ENCODE assay signal across 1 cellular context in the genomic region with DNA sequence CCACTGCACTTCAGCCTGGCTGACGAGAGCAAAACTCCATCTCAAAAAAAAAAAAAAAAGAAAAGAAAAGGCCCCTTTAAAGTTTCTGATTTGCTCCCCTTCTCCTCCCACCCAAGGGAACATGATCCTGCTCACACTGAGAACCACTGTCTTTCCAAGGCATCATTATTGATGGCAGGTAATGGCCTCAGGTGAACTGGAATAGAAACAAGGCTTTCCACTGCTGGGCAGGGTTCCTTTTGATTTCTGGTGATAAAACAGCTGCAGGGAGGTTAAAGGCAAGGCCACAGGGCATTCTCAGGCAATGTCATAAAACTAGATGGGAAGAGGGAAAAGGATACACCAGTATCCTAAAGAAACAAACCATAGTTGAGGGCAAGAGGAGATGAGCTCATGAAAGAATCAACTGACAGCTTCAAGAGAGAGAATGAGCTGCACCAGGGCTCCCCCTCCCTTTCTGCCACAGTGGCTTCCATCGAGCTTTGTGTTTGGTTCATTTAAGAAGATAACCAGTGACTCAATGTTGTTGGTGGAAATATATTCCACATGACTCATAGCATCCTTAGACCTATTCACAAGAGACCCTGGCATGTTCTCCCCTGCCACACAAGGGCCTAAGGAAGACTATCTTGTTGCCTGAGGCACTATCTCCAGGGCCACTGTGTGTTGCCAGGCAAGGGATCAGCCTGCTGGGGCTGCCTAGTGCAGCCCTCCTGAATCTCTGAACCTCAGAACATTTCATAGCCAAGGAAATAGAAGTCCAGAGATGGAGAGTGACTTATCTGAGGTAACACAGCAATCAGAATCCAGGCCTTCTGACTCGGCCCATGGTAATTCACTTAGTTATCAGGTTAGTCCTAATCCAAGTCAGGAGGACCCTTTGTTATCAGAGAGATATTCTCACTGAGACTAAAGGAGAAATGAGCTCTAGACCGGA.
TF ChIP-seq lines count a peak whose summit lies in the region.

No MANE protein-coding gene starts in this region.

TF ChIP-seq in GM23338, 12 proteins besides CTCF, POLR2A, EP300 and RAD21 (continued from another document):
- TF ChIP-seq, protein P1, sequence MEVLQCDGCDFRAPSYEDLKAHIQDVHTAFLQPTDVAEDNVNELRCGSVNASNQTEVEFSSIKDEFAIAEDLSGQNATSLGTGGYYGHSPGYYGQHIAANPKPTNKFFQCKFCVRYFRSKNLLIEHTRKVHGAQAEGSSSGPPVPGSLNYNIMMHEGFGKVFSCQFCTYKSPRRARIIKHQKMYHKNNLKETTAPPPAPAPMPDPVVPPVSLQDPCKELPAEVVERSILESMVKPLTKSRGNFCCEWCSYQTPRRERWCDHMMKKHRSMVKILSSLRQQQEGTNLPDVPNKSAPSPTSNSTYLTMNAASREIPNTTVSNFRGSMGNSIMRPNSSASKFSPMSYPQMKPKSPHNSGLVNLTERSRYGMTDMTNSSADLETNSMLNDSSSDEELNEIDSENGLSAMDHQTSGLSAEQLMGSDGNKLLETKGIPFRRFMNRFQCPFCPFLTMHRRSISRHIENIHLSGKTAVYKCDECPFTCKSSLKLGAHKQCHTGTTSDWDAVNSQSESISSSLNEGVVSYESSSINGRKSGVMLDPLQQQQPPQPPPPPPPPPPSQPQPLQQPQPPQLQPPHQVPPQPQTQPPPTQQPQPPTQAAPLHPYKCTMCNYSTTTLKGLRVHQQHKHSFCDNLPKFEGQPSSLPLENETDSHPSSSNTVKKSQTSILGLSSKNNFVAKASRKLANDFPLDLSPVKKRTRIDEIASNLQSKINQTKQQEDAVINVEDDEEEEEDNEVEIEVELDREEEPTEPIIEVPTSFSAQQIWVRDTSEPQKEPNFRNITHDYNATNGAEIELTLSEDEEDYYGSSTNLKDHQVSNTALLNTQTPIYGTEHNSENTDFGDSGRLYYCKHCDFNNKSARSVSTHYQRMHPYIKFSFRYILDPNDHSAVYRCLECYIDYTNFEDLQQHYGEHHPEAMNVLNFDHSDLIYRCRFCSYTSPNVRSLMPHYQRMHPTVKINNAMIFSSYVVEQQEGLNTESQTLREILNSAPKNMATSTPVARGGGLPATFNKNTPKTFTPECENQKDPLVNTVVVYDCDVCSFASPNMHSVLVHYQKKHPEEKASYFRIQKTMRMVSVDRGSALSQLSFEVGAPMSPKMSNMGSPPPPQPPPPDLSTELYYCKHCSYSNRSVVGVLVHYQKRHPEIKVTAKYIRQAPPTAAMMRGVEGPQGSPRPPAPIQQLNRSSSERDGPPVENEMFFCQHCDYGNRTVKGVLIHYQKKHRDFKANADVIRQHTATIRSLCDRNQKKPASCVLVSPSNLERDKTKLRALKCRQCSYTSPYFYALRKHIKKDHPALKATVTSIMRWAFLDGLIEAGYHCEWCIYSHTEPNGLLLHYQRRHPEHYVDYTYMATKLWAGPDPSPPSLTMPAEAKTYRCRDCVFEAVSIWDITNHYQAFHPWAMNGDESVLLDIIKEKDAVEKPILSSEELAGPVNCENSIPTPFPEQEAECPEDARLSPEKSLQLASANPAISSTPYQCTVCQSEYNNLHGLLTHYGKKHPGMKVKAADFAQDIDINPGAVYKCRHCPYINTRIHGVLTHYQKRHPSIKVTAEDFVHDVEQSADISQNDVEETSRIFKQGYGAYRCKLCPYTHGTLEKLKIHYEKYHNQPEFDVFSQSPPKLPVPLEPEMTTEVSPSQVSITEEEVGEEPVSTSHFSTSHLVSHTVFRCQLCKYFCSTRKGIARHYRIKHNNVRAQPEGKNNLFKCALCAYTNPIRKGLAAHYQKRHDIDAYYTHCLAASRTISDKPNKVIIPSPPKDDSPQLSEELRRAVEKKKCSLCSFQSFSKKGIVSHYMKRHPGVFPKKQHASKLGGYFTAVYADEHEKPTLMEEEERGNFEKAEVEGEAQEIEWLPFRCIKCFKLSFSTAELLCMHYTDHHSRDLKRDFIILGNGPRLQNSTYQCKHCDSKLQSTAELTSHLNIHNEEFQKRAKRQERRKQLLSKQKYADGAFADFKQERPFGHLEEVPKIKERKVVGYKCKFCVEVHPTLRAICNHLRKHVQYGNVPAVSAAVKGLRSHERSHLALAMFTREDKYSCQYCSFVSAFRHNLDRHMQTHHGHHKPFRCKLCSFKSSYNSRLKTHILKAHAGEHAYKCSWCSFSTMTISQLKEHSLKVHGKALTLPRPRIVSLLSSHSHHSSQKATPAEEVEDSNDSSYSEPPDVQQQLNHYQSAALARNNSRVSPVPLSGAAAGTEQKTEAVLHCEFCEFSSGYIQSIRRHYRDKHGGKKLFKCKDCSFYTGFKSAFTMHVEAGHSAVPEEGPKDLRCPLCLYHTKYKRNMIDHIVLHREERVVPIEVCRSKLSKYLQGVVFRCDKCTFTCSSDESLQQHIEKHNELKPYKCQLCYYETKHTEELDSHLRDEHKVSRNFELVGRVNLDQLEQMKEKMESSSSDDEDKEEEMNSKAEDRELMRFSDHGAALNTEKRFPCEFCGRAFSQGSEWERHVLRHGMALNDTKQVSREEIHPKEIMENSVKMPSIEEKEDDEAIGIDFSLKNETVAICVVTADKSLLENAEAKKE (CRISPR knock-in tag; IDR thresholded peaks at IDR 0.05), result no peak
- TF ChIP-seq ZNF114 (CRISPR knock-in tag; IDR thresholded peaks at IDR 0.05) (no peak), EZH2 (IDR thresholded peaks at IDR 0.05; ENCODE audit: low read depth, unreplicated experiment) (no peak), STAT1 (IDR thresholded peaks at IDR 0.05; ENCODE audit: unreplicated experiment) (no peak), JUNB (IDR thresholded peaks at IDR 0.05; ENCODE audit: unreplicated experiment) (no peak)
- TF ChIP-seq, protein P2, sequence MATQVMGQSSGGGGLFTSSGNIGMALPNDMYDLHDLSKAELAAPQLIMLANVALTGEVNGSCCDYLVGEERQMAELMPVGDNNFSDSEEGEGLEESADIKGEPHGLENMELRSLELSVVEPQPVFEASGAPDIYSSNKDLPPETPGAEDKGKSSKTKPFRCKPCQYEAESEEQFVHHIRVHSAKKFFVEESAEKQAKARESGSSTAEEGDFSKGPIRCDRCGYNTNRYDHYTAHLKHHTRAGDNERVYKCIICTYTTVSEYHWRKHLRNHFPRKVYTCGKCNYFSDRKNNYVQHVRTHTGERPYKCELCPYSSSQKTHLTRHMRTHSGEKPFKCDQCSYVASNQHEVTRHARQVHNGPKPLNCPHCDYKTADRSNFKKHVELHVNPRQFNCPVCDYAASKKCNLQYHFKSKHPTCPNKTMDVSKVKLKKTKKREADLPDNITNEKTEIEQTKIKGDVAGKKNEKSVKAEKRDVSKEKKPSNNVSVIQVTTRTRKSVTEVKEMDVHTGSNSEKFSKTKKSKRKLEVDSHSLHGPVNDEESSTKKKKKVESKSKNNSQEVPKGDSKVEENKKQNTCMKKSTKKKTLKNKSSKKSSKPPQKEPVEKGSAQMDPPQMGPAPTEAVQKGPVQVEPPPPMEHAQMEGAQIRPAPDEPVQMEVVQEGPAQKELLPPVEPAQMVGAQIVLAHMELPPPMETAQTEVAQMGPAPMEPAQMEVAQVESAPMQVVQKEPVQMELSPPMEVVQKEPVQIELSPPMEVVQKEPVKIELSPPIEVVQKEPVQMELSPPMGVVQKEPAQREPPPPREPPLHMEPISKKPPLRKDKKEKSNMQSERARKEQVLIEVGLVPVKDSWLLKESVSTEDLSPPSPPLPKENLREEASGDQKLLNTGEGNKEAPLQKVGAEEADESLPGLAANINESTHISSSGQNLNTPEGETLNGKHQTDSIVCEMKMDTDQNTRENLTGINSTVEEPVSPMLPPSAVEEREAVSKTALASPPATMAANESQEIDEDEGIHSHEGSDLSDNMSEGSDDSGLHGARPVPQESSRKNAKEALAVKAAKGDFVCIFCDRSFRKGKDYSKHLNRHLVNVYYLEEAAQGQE (IDR thresholded peaks at IDR 0.05; ENCODE audit: unreplicated experiment), result no peak
